24 cellular contexts compared by ENCODE assay signal in genomic region chr16:86096850-86097249, GRCh38.
"Had no signal": no experiment of that assay in that cellular context is flagged by ENCODE, and none has a peak within 500 bp of the region (broad histone marks: within the 10 kb centered on the region; RNA-seq: fewer than 3 reads in every experiment).

No MANE protein-coding gene starts in this region.

- ATAC-seq: heart right ventricle; mucosa of descending colon; naive thymus-derived CD8-positive, alpha-beta T cell; pancreas; psoas muscle; sciatic nerve had no signal

- H3K4me3 ChIP-seq: heart right ventricle, hepatocyte, left ventricle myocardium inferior, lung, mucosa of descending colon, pancreas, psoas muscle, spleen, tibial nerve, vagina had no signal

- H3K9me3 Mint-ChIP-seq: naive thymus-derived CD8-positive, alpha-beta T cell; neural crest cell; stimulated activated effector memory CD8-positive, alpha-beta T cell treated with anti-CD3 and anti-CD28 coated beads, Interleukin-12 subunit alpha, Interleukin-12 subunit beta, amount 100 ng/mL, for 72 hours; stimulated activated naive CD8-positive, alpha-beta T cell treated with anti-CD3 and anti-CD28 coated beads, Interleukin-15, Interleukin-2, amounts not matched to agents 100 ng/mL and 50 ng/mL, for 24 hours; type B pancreatic cell had no signal

- H2AFZ ChIP-seq: hepatocyte had no signal

- H3K27ac Mint-ChIP-seq: naive thymus-derived CD8-positive, alpha-beta T cell; nephron; stimulated activated effector memory CD8-positive, alpha-beta T cell treated with anti-CD3 and anti-CD28 coated beads, Interleukin-12 subunit alpha, Interleukin-12 subunit beta, amount 100 ng/mL, for 72 hours; stimulated activated naive CD8-positive, alpha-beta T cell treated with anti-CD3 and anti-CD28 coated beads, Interleukin-15, Interleukin-2, amounts not matched to agents 100 ng/mL and 50 ng/mL, for 24 hours; type B pancreatic cell had no signal

- H3K36me3 Mint-ChIP-seq: naive thymus-derived CD8-positive, alpha-beta T cell; stimulated activated effector memory CD8-positive, alpha-beta T cell treated with anti-CD3 and anti-CD28 coated beads, Interleukin-12 subunit alpha, Interleukin-12 subunit beta, amount 100 ng/mL, for 72 hours; type B pancreatic cell had no signal

- H3K27ac ChIP-seq: heart right ventricle, hepatocyte, left ventricle myocardium inferior, pancreas, psoas muscle, spleen, tibial nerve, vagina had no signal

- H3K4me3 Mint-ChIP-seq: naive thymus-derived CD8-positive, alpha-beta T cell; nephron; neural crest cell; stimulated activated effector memory CD8-positive, alpha-beta T cell treated with anti-CD3 and anti-CD28 coated beads, Interleukin-12 subunit alpha, Interleukin-12 subunit beta, amount 100 ng/mL, for 72 hours; stimulated activated naive CD8-positive, alpha-beta T cell treated with anti-CD3 and anti-CD28 coated beads, Interleukin-15, Interleukin-2, amounts not matched to agents 100 ng/mL and 50 ng/mL, for 24 hours; type B pancreatic cell had no signal

- H3K4me1 Mint-ChIP-seq: naive thymus-derived CD8-positive, alpha-beta T cell; neural crest cell; stimulated activated effector memory CD8-positive, alpha-beta T cell treated with anti-CD3 and anti-CD28 coated beads, Interleukin-12 subunit alpha, Interleukin-12 subunit beta, amount 100 ng/mL, for 72 hours had no signal

- H3K4me1 ChIP-seq: heart right ventricle, left ventricle myocardium inferior, pancreas, psoas muscle had no signal

- H3K27me3 ChIP-seq: hepatocyte, pancreas, vagina had no signal

- H3K4me2 ChIP-seq: hepatocyte had no signal

- H3K79me2 ChIP-seq: hepatocyte had no signal

- H3K36me3 ChIP-seq: heart right ventricle, left ventricle myocardium inferior, pancreas, spleen, tibial nerve, vagina had no signal

- H3K9me3 ChIP-seq: left ventricle myocardium inferior, mucosa of descending colon, pancreas, psoas muscle, spleen, vagina had no signal

- FAIRE-seq: pancreas, small intestine had no signal

- H3K27me3 Mint-ChIP-seq: stimulated activated naive CD8-positive, alpha-beta T cell treated with anti-CD3 and anti-CD28 coated beads, Interleukin-15, Interleukin-2, amounts not matched to agents 100 ng/mL and 50 ng/mL, for 24 hours had no signal

- DNase-seq: heart right ventricle; islet precursor cell; left ventricle myocardium inferior; mesendoderm; midbrain; mucosa of descending colon; nucleus accumbens; psoas muscle; small intestine; stimulated activated CD4-positive, alpha-beta T cell treated with anti-CD3 and anti-CD28 coated beads, Interleukin-4, amount 100 ng/mL, for 24 hours; stimulated activated naive CD4-positive, alpha-beta T cell had no signal
